ENCODE assay signal across 22 cellular contexts in genomic region chr2:158841839-158842238, GRCh38. TPM values are rescaled to one million over a fixed set of nuclear protein-coding genes. Genes with fewer than 3 reads are reported as not detected.
DNase-seq lines count a peak whose midpoint lies in the region; ATAC-seq and TF ChIP-seq lines count a peak whose summit lies in the region.
"Had no signal": no experiment of that assay in that cellular context is flagged by ENCODE, and none has a peak within 500 bp of the region (broad histone marks: within the 10 kb centered on the region; RNA-seq: fewer than 3 reads in every experiment).

No MANE protein-coding gene starts in this region.

- intact Hi-C loops in Right ventricle myocardium superior (cut with DNase I) (no loop called here), cardiac septum (cut with DNase I) (no loop called here)
- intact Hi-C loops in CD4-positive, alpha-beta memory T cell (cut with micrococcal nuclease), result no loop called here

- H3K9me3 ChIP-seq in trophoblast cell (ENCODE audit: insufficient read depth, low read depth, low read length), result no peaks in the 10 kb centered on the region
- no peaks in the 10 kb centered on the region for H3K9me3 ChIP-seq in CD4-positive, alpha-beta memory T cell (ENCODE audit: control insufficient read depth in 1 of 2, low read length in 2 of 2)
- H3K9me3 ChIP-seq: neutrophil had no signal

- H3K4ac ChIP-seq in trophoblast cell (ENCODE audit: low read depth, low read length), result no peak overlapping the region

- H4K12ac ChIP-seq in trophoblast cell (ENCODE audit: low read depth, low read length), result no peak overlapping the region

- no peak overlapping the region for H2AFZ ChIP-seq in trophoblast cell (ENCODE audit: insufficient read depth, low read length, poor library complexity)

- H2BK12ac ChIP-seq in trophoblast cell (ENCODE audit: low read length), result no peak overlapping the region

- no peak overlapping the region for H2BK5ac ChIP-seq in trophoblast cell (ENCODE audit: low read depth, low read length, poor library complexity)

- no peak overlapping the region for H3K14ac ChIP-seq in trophoblast cell (ENCODE audit: low read length)

- TF ChIP-seq CTCF in fibroblast of the aortic adventitia (IDR thresholded peaks at IDR 0.05; ENCODE audit: insufficient read depth, low read length) (no peak), osteocyte (IDR thresholded peaks at IDR 0.05) (no peak)

- no peak overlapping the region for H3K9ac ChIP-seq in trophoblast cell (ENCODE audit: low read length)

- no peak overlapping the region for H2AK5ac ChIP-seq in trophoblast cell (ENCODE audit: low read length)

- no peak overlapping the region for H4K8ac ChIP-seq in trophoblast cell (ENCODE audit: low read depth, low read length)

- H3K23ac ChIP-seq in trophoblast cell (ENCODE audit: low read length), result no peak overlapping the region

- peak overlapping the region; percentile 82 for H3K27ac Mint-ChIP-seq in osteocyte (ENCODE audit: unreplicated experiment)
- H3K27ac Mint-ChIP-seq in CD4-positive, alpha-beta memory T cell, result no peak overlapping the region
- H3K27ac Mint-ChIP-seq: activated CD4-positive, alpha-beta memory T cell treated with anti-CD3 and anti-CD28 coated beads for 36 hours; activated naive CD8-positive, alpha-beta T cell treated with anti-CD3 and anti-CD28 coated beads, Interleukin-2, amount 10 ng/mL, durations not matched to agents 7 days and 5 days; activated T-cell treated with anti-CD3 and anti-CD28 coated beads, Interleukin-2, amount 50 U/mL, for 72 hours had no signal

- CTCF ChIA-PET in CD4-positive, alpha-beta memory T cell (lab: Charles Lee; ENCODE audit: partially characterized antibody), result interaction anchor here (0.6 kb wide), 1 partner anchor 8 kb away, joined by 3 read pairs; no protein-coding TSS in a partner anchor

- H3K79me1 ChIP-seq in trophoblast cell (ENCODE audit: low read length), result no peaks in the 10 kb centered on the region

- no peaks in the 10 kb centered on the region for H3K4me1 ChIP-seq in trophoblast cell (ENCODE audit: control insufficient read depth in 1 of 2, insufficient read depth in 2 of 2, low read length in 2 of 2)
- H3K4me1 ChIP-seq in CD4-positive, alpha-beta memory T cell (ENCODE audit: insufficient read depth, low read length), result no peaks in the 10 kb centered on the region

- H4K91ac ChIP-seq in trophoblast cell (ENCODE audit: low read depth, low read length), result no peak overlapping the region

- POLR2A ChIA-PET in CD4-positive, alpha-beta memory T cell (lab: Charles Lee; ENCODE audit: partially characterized antibody), result no interaction called here

- H3K27ac ChIP-seq in trophoblast cell (ENCODE audit: low read depth, low read length), result no peak overlapping the region
- H3K27ac ChIP-seq in CD4-positive, alpha-beta memory T cell (ENCODE audit: low read depth, low read length), result no peak overlapping the region
- H3K27ac ChIP-seq: neutrophil, SK-N-MC had no signal

- no peak overlapping the region for H2BK120ac ChIP-seq in trophoblast cell (ENCODE audit: insufficient read depth, low read length, poor library complexity)

- H3K36me3 ChIP-seq in trophoblast cell (ENCODE audit: control insufficient read depth in 1 of 2, insufficient read depth in 2 of 2, low read length in 2 of 2), result no peaks in the 10 kb centered on the region
- H3K36me3 ChIP-seq in CD4-positive, alpha-beta memory T cell (ENCODE audit: insufficient read depth, low read length), result no peaks in the 10 kb centered on the region
- H3K36me3 ChIP-seq: neutrophil had no signal

- H3K79me2 ChIP-seq in trophoblast cell (ENCODE audit: control insufficient read depth, insufficient read depth, low read length, poor library complexity), result no peaks in the 10 kb centered on the region

- no peak overlapping the region for H3K18ac ChIP-seq in trophoblast cell (ENCODE audit: low read length)

- DNase-seq in Right ventricle myocardium superior, result no peak
- DNase-seq in cardiac septum (ENCODE audit: low spot score), result no peak
- DNase-seq in fibroblast of the aortic adventitia (ENCODE audit: low read depth), result peak; percentile 94
- DNase-seq in osteocyte (ENCODE audit: extremely low spot score, unreplicated experiment), result no peak
- DNase-seq in trophoblast cell, result no peak
- no peak for DNase-seq in NCI-H187 treated with DMSO at 0.1 percent for 48 hours (lab: John Stamatoyannopoulos, UW)
- DNase-seq in CD4-positive, alpha-beta memory T cell, result no peak
- no peak for DNase-seq in NCI-H2171 (lab: John Stamatoyannopoulos, UW)
- DNase-seq: activated CD4-positive, alpha-beta memory T cell treated with anti-CD3 and anti-CD28 coated beads for 36 hours; activated naive CD8-positive, alpha-beta T cell treated with anti-CD3 and anti-CD28 coated beads, Interleukin-2, amount 10 ng/mL, durations not matched to agents 7 days and 5 days; activated T-cell treated with anti-CD3 and anti-CD28 coated beads, Interleukin-2, amount 50 U/mL, for 72 hours; erythroblast; Kasumi-1; mammary epithelial cell; NCI-H146; OCI-M1; stimulated activated naive CD4-positive, alpha-beta T cell treated with Interleukin-2 at 50 U/mL for 16 hours had no signal

- H3K27me3 Mint-ChIP-seq in osteocyte (ENCODE audit: unreplicated experiment), result no peaks in the 10 kb centered on the region
- peaks cover 0 to 3% of the 10 kb centered on the region in 2 donors for H3K27me3 Mint-ChIP-seq in CD4-positive, alpha-beta memory T cell

- no peak overlapping the region for H3K4me2 ChIP-seq in trophoblast cell (ENCODE audit: low read length)

- no peaks in the 10 kb centered on the region for H3K9me3 Mint-ChIP-seq in osteocyte (ENCODE audit: unreplicated experiment)
- peaks cover 0 to 4% (median 0%) of the 10 kb centered on the region in 8 donors for H3K9me3 Mint-ChIP-seq in CD4-positive, alpha-beta memory T cell
- H3K9me3 Mint-ChIP-seq: activated CD4-positive, alpha-beta memory T cell treated with anti-CD3 and anti-CD28 coated beads for 36 hours; activated naive CD8-positive, alpha-beta T cell treated with anti-CD3 and anti-CD28 coated beads, Interleukin-2, amount 10 ng/mL, durations not matched to agents 7 days and 5 days; activated T-cell treated with anti-CD3 and anti-CD28 coated beads, Interleukin-2, amount 50 U/mL, for 72 hours had no signal

- H3K4me3 Mint-ChIP-seq in osteocyte (ENCODE audit: unreplicated experiment), result no peak overlapping the region
- H3K4me3 Mint-ChIP-seq in CD4-positive, alpha-beta memory T cell, result no peak overlapping the region
- H3K4me3 Mint-ChIP-seq: activated CD4-positive, alpha-beta memory T cell treated with anti-CD3 and anti-CD28 coated beads for 36 hours; activated naive CD8-positive, alpha-beta T cell treated with anti-CD3 and anti-CD28 coated beads, Interleukin-2, amount 10 ng/mL, durations not matched to agents 7 days and 5 days; activated T-cell treated with anti-CD3 and anti-CD28 coated beads, Interleukin-2, amount 50 U/mL, for 72 hours had no signal

- H3K36me3 Mint-ChIP-seq in osteocyte (ENCODE audit: unreplicated experiment), result no peaks in the 10 kb centered on the region
- H3K36me3 Mint-ChIP-seq in CD4-positive, alpha-beta memory T cell, result no peaks in the 10 kb centered on the region
- H3K36me3 Mint-ChIP-seq: activated CD4-positive, alpha-beta memory T cell treated with anti-CD3 and anti-CD28 coated beads for 36 hours; activated naive CD8-positive, alpha-beta T cell treated with anti-CD3 and anti-CD28 coated beads, Interleukin-2, amount 10 ng/mL, durations not matched to agents 7 days and 5 days had no signal

- no peak overlapping the region for H3K4me3 ChIP-seq in fibroblast of the aortic adventitia (ENCODE audit: low read depth, low read length)
- no peak overlapping the region for H3K4me3 ChIP-seq in trophoblast cell (ENCODE audit: low read depth, low read length)
- H3K4me3 ChIP-seq in CD4-positive, alpha-beta memory T cell (ENCODE audit: low read length in 2 of 2), result no peak overlapping the region
- H3K4me3 ChIP-seq: SK-N-MC, skin epidermis had no signal

- H3K4me1 Mint-ChIP-seq in osteocyte (ENCODE audit: unreplicated experiment), result peaks cover 53% of the 10 kb centered on the region
- no peaks in the 10 kb centered on the region for H3K4me1 Mint-ChIP-seq in CD4-positive, alpha-beta memory T cell
- H3K4me1 Mint-ChIP-seq: activated naive CD8-positive, alpha-beta T cell treated with anti-CD3 and anti-CD28 coated beads, Interleukin-2, amount 10 ng/mL, durations not matched to agents 7 days and 5 days had no signal

- H3K27me3 ChIP-seq in trophoblast cell (ENCODE audit: insufficient read depth, low read length), result no peaks in the 10 kb centered on the region
- H3K27me3 ChIP-seq in CD4-positive, alpha-beta memory T cell (ENCODE audit: insufficient read depth, low read length), result no peaks in the 10 kb centered on the region
- H3K27me3 ChIP-seq: neutrophil had no signal

- ATAC-seq in Right ventricle myocardium superior (ENCODE audit: poor library complexity), result peak; percentile 74
- ATAC-seq: activated T-cell treated with anti-CD3 and anti-CD28 coated beads, Interleukin-2, amount 50 U/mL, for 72 hours had no signal

RNA-seq across cellular contexts. Expression of gene DAPL1, which starts 46.7 kb away (rescaled TPM):
- not detected for total RNA-seq in Right ventricle myocardium superior
- not detected for total RNA-seq in cardiac septum
- total RNA-seq in fibroblast of the aortic adventitia (ENCODE audit: low replicate concordance), result not detected in 2 replicates
- not detected in 2 replicates for total RNA-seq in osteocyte
- polyA plus RNA-seq in trophoblast cell (2013), result not detected in 2 replicates
- total RNA-seq in CD4-positive, alpha-beta memory T cell, result not detected
- polyA plus RNA-seq in CD4-positive, alpha-beta memory T cell, result not detected
- total RNA-seq: A172; activated CD4-positive, alpha-beta memory T cell treated with anti-CD3 and anti-CD28 coated beads for 36 hours; activated naive CD8-positive, alpha-beta T cell treated with anti-CD3 and anti-CD28 coated beads, Interleukin-2, amount 10 ng/mL, durations not matched to agents 7 days and 5 days; activated T-cell treated with anti-CD3 and anti-CD28 coated beads, Interleukin-2, amount 50 U/mL, for 72 hours; NCI-H460 had no signal
